In the genomic region with DNA sequence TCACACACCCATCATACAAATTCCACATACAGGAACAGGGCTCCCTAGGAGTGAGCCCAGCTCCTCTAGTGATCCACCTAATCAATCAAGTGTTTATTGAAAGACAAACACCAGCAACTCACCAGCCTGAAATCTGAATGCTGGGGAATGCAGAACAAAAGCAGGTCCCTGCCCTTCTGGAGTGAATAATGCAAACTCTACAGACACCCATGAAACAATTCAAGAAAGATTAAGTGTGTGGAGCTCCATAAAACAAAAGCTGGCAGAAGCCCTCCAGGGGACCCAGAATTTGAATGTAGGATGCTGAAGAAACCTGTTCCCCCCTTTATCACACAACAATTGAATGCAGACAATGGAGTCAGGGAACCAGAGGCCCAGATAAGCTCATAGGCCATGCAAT, we compare ENCODE assay signal across 14 cellular contexts.
DNase-seq lines count a peak whose midpoint lies in the region; ATAC-seq and TF ChIP-seq lines count a peak whose summit lies in the region.
"Had no signal": no experiment of that assay in that cellular context is flagged by ENCODE, and none has a peak within 500 bp of the region (broad histone marks: within the 10 kb centered on the region; RNA-seq: fewer than 3 reads in every experiment).

No MANE protein-coding gene starts in this region.

- H4K20me1 ChIP-seq in GM23338 (replicated peaks; ENCODE audit: insufficient read depth) (no peaks in the 10 kb centered on the region), osteoblast (ENCODE audit: insufficient read depth, low read length) (no peaks in the 10 kb centered on the region)
- H4K20me1 ChIP-seq: BLaER1 had no signal

- H3K9me3 Mint-ChIP-seq in GM23338 (no peaks in the 10 kb centered on the region; the same call in 2 of the 3 replicates), WTC11 (0 out of 2 replicates have a peak, but pooled peaks cover 3% of the 10 kb centered on the region)

- H3F3A ChIP-seq in GM23338 (replicated peaks; ENCODE audit: low read depth): 0 out of 2 replicates have a peak, but pooled peaks cover 6% of the 10 kb centered on the region

- ATAC-seq in GM23338 (peak; percentile 83), WTC11 (peak; percentile 58), GM18498 (IDR thresholded peaks at IDR 0.05; ENCODE audit: unreplicated experiment) (no peak)
- ATAC-seq: GM12878 had no signal

- H3K9me2 ChIP-seq in GM23338 (ENCODE audit: insufficient read depth): 0 out of 2 replicates have a peak, but pooled peaks cover 6% of the 10 kb centered on the region

- H3K4me3 Mint-ChIP-seq in GM23338: no peak overlapping the region
- H3K4me3 Mint-ChIP-seq in WTC11: no peak overlapping the region
- H3K4me3 Mint-ChIP-seq: CD14-positive monocyte; CD4-positive, alpha-beta memory T cell had no signal

- H3K36me3 ChIP-seq in GM23338 (ENCODE audit: insufficient read depth) (no peaks in the 10 kb centered on the region), osteoblast (ENCODE audit: insufficient read depth, low read length) (no peaks in the 10 kb centered on the region)
- H3K36me3 ChIP-seq: BLaER1 had no signal

- CTCF ChIA-PET in WTC11 (lab: Charles Lee): interaction anchor here (0.6 kb wide), 1 partner anchor 356 kb away, joined by 3 read pairs; no protein-coding TSS in a partner anchor

- H3K27ac Mint-ChIP-seq in GM23338 (no peak overlapping the region), WTC11 (peak overlapping the region; percentile 56; the same call in 1 of the 2 replicates)
- H3K27ac Mint-ChIP-seq: CD4-positive, alpha-beta memory T cell had no signal

- DNase-seq in GM23338 (ENCODE audit: low spot score): no peak
- DNase-seq in WTC11 (ENCODE audit: low spot score): no peak
- DNase-seq in iPS-NIHi11 (ENCODE audit: low spot score): peak; percentile 63
- peak; percentile 66 for DNase-seq in osteoblast (ENCODE audit: insufficient read length, low spot score, missing footprints)
- DNase-seq in NCI-H748 (lab: John Stamatoyannopoulos, UW; ENCODE audit: unreplicated experiment): no peak
- no peak for DNase-seq in HUDEP-2 (lab: John Stamatoyannopoulos, UW; ENCODE audit: unreplicated experiment in 76 of 76)
- DNase-seq: 8988T; CD4-positive, alpha-beta memory T cell; DMS153; DMS79 had no signal

- H3K4me3 ChIP-seq in GM23338 (no peak overlapping the region), osteoblast (ENCODE audit: insufficient read depth, low read length) (no peak overlapping the region)
- H3K4me3 ChIP-seq: BLaER1, GM12878 had no signal

- H3K27me3 ChIP-seq in GM23338 (ENCODE audit: insufficient read depth) (no peaks in the 10 kb centered on the region), osteoblast (ENCODE audit: insufficient read depth, low read length) (no peaks in the 10 kb centered on the region)
- H3K27me3 ChIP-seq: BLaER1 had no signal

- H3K4me1 Mint-ChIP-seq in GM23338 (peaks cover 22% of the 10 kb centered on the region), WTC11 (peaks cover 36% of the 10 kb centered on the region)
- H3K4me1 Mint-ChIP-seq: CD4-positive, alpha-beta memory T cell had no signal

- POLR2A ChIA-PET in WTC11 (lab: Charles Lee): no interaction called here

- H3K79me2 ChIP-seq in GM23338 (replicated peaks; ENCODE audit: insufficient read depth) (no peaks in the 10 kb centered on the region), osteoblast (ENCODE audit: insufficient read depth, low read length) (no peaks in the 10 kb centered on the region)

- H3K4me1 ChIP-seq in GM23338 (ENCODE audit: insufficient read depth): peaks cover 17% of the 10 kb centered on the region
- H3K4me1 ChIP-seq in osteoblast (ENCODE audit: insufficient read depth, low read length): no peaks in the 10 kb centered on the region
- H3K4me1 ChIP-seq: BLaER1 had no signal

- H3K9me3 ChIP-seq in osteoblast (ENCODE audit: low read depth, low read length): no peaks in the 10 kb centered on the region

- H3K4me2 ChIP-seq in GM23338: 0 out of 2 replicates have a peak overlapping the region, but pooled peaks have one; percentile 6
- H3K4me2 ChIP-seq in osteoblast (ENCODE audit: insufficient read depth, low read length): no peak overlapping the region
- H3K4me2 ChIP-seq: BLaER1 had no signal

- no peak overlapping the region for H2AFZ ChIP-seq in GM23338
- no peak overlapping the region for H2AFZ ChIP-seq in osteoblast (ENCODE audit: low read length)

- H3K36me3 Mint-ChIP-seq in GM23338 (ENCODE audit: low read depth) (no peaks in the 10 kb centered on the region; the same call in 2 of the 3 replicates), WTC11 (no peaks in the 10 kb centered on the region)
- H3K36me3 Mint-ChIP-seq: CD4-positive, alpha-beta memory T cell had no signal

- TF ChIP-seq CTCF in GM23338 (conservative IDR thresholded peaks at IDR 0.05; ENCODE audit: low read depth in 2 of 2): no peak
- TF ChIP-seq CTCF in WTC11 (IDR thresholded peaks at IDR 0.05): no peak
- TF ChIP-seq CTCF in osteoblast (IDR thresholded peaks at IDR 0.05; ENCODE audit: extremely low read depth, low read depth, low read length): no peak

- H3K27ac ChIP-seq in GM23338 (ENCODE audit: low read depth) (peak overlapping the region; percentile 60; the same call in 1 of the 2 replicates), osteoblast (ENCODE audit: low read depth, low read length) (no peak overlapping the region)
- H3K27ac ChIP-seq: BLaER1 had no signal

- H3K27me3 Mint-ChIP-seq in GM23338 (ENCODE audit: insufficient read depth, low read depth, poor library complexity) (peaks cover 2% of the 10 kb centered on the region), WTC11 (ENCODE audit: low read depth) (no peaks in the 10 kb centered on the region)

TF ChIP-seq in GM23338, 12 proteins besides CTCF, POLR2A, EP300 and RAD21 (continues in another document):
- no peak for TF ChIP-seq EZH2phosphoT487 (IDR thresholded peaks at IDR 0.05; ENCODE audit: unreplicated experiment)
- TF ChIP-seq, protein P1, sequence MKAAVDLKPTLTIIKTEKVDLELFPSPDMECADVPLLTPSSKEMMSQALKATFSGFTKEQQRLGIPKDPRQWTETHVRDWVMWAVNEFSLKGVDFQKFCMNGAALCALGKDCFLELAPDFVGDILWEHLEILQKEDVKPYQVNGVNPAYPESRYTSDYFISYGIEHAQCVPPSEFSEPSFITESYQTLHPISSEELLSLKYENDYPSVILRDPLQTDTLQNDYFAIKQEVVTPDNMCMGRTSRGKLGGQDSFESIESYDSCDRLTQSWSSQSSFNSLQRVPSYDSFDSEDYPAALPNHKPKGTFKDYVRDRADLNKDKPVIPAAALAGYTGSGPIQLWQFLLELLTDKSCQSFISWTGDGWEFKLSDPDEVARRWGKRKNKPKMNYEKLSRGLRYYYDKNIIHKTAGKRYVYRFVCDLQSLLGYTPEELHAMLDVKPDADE (IDR thresholded peaks at IDR 0.05): no peak

TF ChIP-seq in WTC11, 78 proteins besides CTCF, POLR2A, EP300 and RAD21:
- TF ChIP-seq IRF2 (CRISPR knock-in tag; IDR thresholded peaks at IDR 0.05; ENCODE audit: borderline replicate concordance, low read depth) (no peak), ZNF416 (CRISPR knock-in tag; IDR thresholded peaks at IDR 0.05) (no peak), ZNF423 (CRISPR knock-in tag; IDR thresholded peaks at IDR 0.05) (peak; percentile 21; the same call in 1 of the 2 replicates), ZNF138 (CRISPR knock-in tag; conservative IDR thresholded peaks at IDR 0.05) (no peak)
- TF ChIP-seq, protein P2, sequence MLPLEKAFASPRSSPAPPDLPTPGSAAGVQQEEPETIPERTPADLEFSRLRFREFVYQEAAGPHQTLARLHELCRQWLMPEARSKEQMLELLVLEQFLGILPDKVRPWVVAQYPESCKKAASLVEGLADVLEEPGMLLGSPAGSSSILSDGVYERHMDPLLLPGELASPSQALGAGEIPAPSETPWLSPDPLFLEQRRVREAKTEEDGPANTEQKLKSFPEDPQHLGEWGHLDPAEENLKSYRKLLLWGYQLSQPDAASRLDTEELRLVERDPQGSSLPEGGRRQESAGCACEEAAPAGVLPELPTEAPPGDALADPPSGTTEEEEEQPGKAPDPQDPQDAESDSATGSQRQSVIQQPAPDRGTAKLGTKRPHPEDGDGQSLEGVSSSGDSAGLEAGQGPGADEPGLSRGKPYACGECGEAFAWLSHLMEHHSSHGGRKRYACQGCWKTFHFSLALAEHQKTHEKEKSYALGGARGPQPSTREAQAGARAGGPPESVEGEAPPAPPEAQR (CRISPR knock-in tag; IDR thresholded peaks at IDR 0.05): no peak

Comparison
In these comparisons a context has a peak if more than half of its experiments do, and no peak if none do; other contexts are left out.
1. DNase-seq: peak in iPS-NIHi11 (single experiment) and osteoblast (single experiment); none in GM23338 (single experiment), WTC11 (single experiment), NCI-H748 (single experiment) and HUDEP-2 (0 of 76).